In the genomic region with DNA sequence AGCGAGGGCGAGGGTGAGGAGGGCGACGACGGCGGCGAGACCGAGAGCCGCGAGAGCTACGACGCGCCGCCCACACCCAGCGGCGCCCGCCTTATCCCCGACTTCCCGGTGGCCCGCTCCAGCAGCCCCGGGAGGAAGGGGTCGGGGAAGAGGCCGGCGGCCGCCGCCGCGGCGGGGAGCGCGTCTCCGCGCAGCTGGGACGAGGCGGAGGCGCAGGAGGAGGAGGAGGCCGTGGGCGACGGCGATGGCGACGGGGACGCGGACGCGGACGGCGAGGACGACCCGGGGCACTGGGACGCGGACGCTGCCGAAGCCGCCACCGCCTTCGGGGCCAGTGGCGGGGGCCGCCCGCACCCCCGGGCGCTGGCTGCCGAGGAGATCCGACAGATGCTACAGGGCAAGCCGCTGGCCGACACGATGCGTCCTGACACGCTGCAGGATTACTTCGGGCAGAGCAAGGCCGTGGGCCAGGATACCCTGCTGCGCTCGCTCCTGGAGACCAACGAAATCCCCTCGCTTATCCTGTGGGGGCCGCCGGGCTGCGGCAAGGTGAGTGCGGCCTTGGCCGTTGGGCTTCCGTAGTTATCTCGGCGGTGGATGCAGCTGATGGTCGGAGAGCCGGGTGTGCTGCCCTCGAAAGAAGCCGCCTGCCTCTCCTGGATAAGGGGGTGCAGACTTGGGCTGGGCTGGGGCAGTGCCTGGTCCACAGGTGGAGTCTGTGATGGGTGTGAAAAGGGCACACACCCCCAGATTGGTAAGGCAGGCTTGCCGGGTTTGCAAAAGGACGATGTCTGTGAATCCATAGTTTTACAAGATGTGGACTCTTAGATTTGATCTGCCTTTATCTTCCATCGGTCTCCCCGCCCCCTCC, we compare ENCODE assay signal across 8 cellular contexts.
DNase-seq lines count a peak whose midpoint lies in the region; ATAC-seq and TF ChIP-seq lines count a peak whose summit lies in the region.

No MANE protein-coding gene starts in this region.

- ATAC-seq in HG02571 (IDR thresholded peaks at IDR 0.05; ENCODE audit: unreplicated experiment), result peak; percentile 19

- peak overlapping the region; percentile 91 for H3K4me2 ChIP-seq in parathyroid adenoma (ENCODE audit: low read length)

- H3K27me3 ChIP-seq in parathyroid adenoma (ENCODE audit: control insufficient read depth, insufficient read depth, low read length), result no peaks in the 10 kb centered on the region

- peak overlapping the region; percentile 58 for H3K9ac ChIP-seq in parathyroid adenoma

- peak overlapping the region; percentile 85 for H3K4me3 ChIP-seq in parathyroid adenoma (ENCODE audit: low read depth, low read length)

- H2AFZ ChIP-seq in parathyroid adenoma, result peak overlapping the region; percentile 74

- H3K36me3 ChIP-seq in parathyroid adenoma (ENCODE audit: control insufficient read depth, insufficient read depth, low read length), result no peaks in the 10 kb centered on the region

- H3K27ac ChIP-seq in parathyroid adenoma, result peak overlapping the region; percentile 80

- DNase-seq in SHP77 (lab: John Stamatoyannopoulos, UW) (peak; percentile 27 to 38), SHP77 treated with DMSO at 0.1 percent for 48 hours (lab: John Stamatoyannopoulos, UW) (no peak), NCI-H146 treated with DMSO at 0.1 percent for 48 hours (lab: John Stamatoyannopoulos, UW; ENCODE audit: unreplicated experiment) (peak; percentile 17), glomerular visceral epithelial cell (ENCODE audit: extremely low spot score) (peak; percentile 32)
- peak; percentile 13 for DNase-seq in activated effector memory CD4-positive, alpha-beta T cell treated with Interleukin-2 at 50 U/mL for 16 hours
- DNase-seq in effector CD8-positive, alpha-beta T cell (lab: John Stamatoyannopoulos, UW), result no peak

- no peak for TF ChIP-seq CTCF in parathyroid adenoma (IDR thresholded peaks at IDR 0.05)

- peaks cover 8% of the 10 kb centered on the region for H3K4me1 ChIP-seq in parathyroid adenoma

- H3K79me2 ChIP-seq in parathyroid adenoma, result peaks cover 40% of the 10 kb centered on the region

- H3K9me3 ChIP-seq in parathyroid adenoma (ENCODE audit: control insufficient read depth, low read length), result no peaks in the 10 kb centered on the region

Comparison
In these comparisons a context has a peak if more than half of its experiments do, and no peak if none do; other contexts are left out.
1. DNase-seq: peak in SHP77 (2 of 2), NCI-H146 treated with DMSO at 0.1 percent for 48 hours (single experiment), activated effector memory CD4-positive, alpha-beta T cell treated with Interleukin-2 at 50 U/mL for 16 hours (single experiment) and glomerular visceral epithelial cell (single experiment); none in SHP77 treated with DMSO at 0.1 percent for 48 hours (single experiment) and effector CD8-positive, alpha-beta T cell (single experiment).